21 cellular contexts compared by ENCODE assay signal in genomic region chr20:12699374-12700228, GRCh38.
DNase-seq lines count a peak whose midpoint lies in the region; ATAC-seq and TF ChIP-seq lines count a peak whose summit lies in the region.
"Had no signal": no experiment of that assay in that cellular context is flagged by ENCODE, and none has a peak within 500 bp of the region (broad histone marks: within the 10 kb centered on the region; RNA-seq: fewer than 3 reads in every experiment).

No MANE protein-coding gene starts in this region.

- peak; percentile 78 for DNase-seq in DMS153 (lab: John Stamatoyannopoulos, UW)
- peak; percentile 33 for DNase-seq in NCI-H1417 treated with DMSO at 0.1 percent for 48 hours (lab: John Stamatoyannopoulos, UW)
- DNase-seq in NCI-H748 treated with DMSO at 0.1 percent for 48 hours (lab: John Stamatoyannopoulos, UW): peak; percentile 54
- DNase-seq in nephron progenitor cell: no peak
- DNase-seq in activated CD4-positive, alpha-beta T cell treated with anti-CD3 and anti-CD28 coated beads for 48 hours: no peak
- DNase-seq in effector memory CD4-positive, alpha-beta T cell: no peak
- DNase-seq: activated CD4-positive, CD25-positive, alpha-beta regulatory T cell treated with anti-CD3 and anti-CD28 coated beads, Interleukin-2, amount 50 U/mL, for 72 hours; activated naive CD4-positive, alpha-beta T cell treated with Interleukin-2 at 50 U/mL for 16 hours; activated T-cell treated with anti-CD3 and anti-CD28 coated beads, Interleukin-2, amount 50 U/mL, for 24 hours; amniotic stem cell; CD8-positive, alpha-beta memory T cell; cortex of kidney; HCEC 1CT; IMR-90; MG63; small intestine; stimulated activated naive CD4-positive, alpha-beta T cell had no signal

- no peaks in the 10 kb centered on the region for H3K4me1 Mint-ChIP-seq in nephron progenitor cell
- H3K4me1 Mint-ChIP-seq: CD8-positive, alpha-beta memory T cell; neural crest cell had no signal

- no peaks in the 10 kb centered on the region for H3K36me3 ChIP-seq in effector memory CD4-positive, alpha-beta T cell (ENCODE audit: control insufficient read depth, insufficient read depth, low read length)
- H3K36me3 ChIP-seq: MG63 had no signal

- H3K4me1 ChIP-seq in effector memory CD4-positive, alpha-beta T cell (ENCODE audit: control insufficient read depth, insufficient read depth, low read length, poor library complexity, severe bottlenecking): no peaks in the 10 kb centered on the region

- H3K27me3 ChIP-seq in effector memory CD4-positive, alpha-beta T cell (replicated peaks; ENCODE audit: control insufficient read depth, insufficient read depth, low read length, poor library complexity, severe bottlenecking): no peaks in the 10 kb centered on the region
- H3K27me3 ChIP-seq: MG63 had no signal

- no peak for TF ChIP-seq CTCF in nephron progenitor cell (IDR thresholded peaks at IDR 0.05)

- H3K9me3 Mint-ChIP-seq in nephron progenitor cell: no peaks in the 10 kb centered on the region

- ATAC-seq in HG03460 (IDR thresholded peaks at IDR 0.05; ENCODE audit: unreplicated experiment): no peak
- ATAC-seq: left lobe of liver had no signal

- H3K4me3 Mint-ChIP-seq in nephron progenitor cell: no peak overlapping the region
- H3K4me3 Mint-ChIP-seq: activated T-cell treated with anti-CD3 and anti-CD28 coated beads, Interleukin-2, amount 50 U/mL, for 24 hours; neural crest cell had no signal

- H3K4me3 ChIP-seq in effector memory CD4-positive, alpha-beta T cell (ENCODE audit: insufficient read depth, low read depth, low read length, poor library complexity, severe bottlenecking): no peak overlapping the region
- H3K4me3 ChIP-seq: MG63 had no signal

- no peak overlapping the region for H3K27ac ChIP-seq in effector memory CD4-positive, alpha-beta T cell (ENCODE audit: insufficient read depth, low read length, poor library complexity, severe bottlenecking)
- H3K27ac ChIP-seq: HL-60 had no signal

- no peaks in the 10 kb centered on the region for H3K36me3 Mint-ChIP-seq in nephron progenitor cell (ENCODE audit: low read depth)

- peaks cover 4% of the 10 kb centered on the region for H3K27me3 Mint-ChIP-seq in nephron progenitor cell (ENCODE audit: low read depth, poor library complexity)
- H3K27me3 Mint-ChIP-seq: activated T-cell treated with anti-CD3 and anti-CD28 coated beads, Interleukin-2, amount 50 U/mL, for 24 hours; CD8-positive, alpha-beta memory T cell had no signal

- peak overlapping the region; percentile 18 for H3K27ac Mint-ChIP-seq in nephron progenitor cell
- H3K27ac Mint-ChIP-seq: activated T-cell treated with anti-CD3 and anti-CD28 coated beads, Interleukin-2, amount 50 U/mL, for 24 hours; CD8-positive, alpha-beta memory T cell had no signal

- no peaks in the 10 kb centered on the region for H3K9me3 ChIP-seq in effector memory CD4-positive, alpha-beta T cell (ENCODE audit: control insufficient read depth, low read length)
- H3K9me3 ChIP-seq: MG63 had no signal

Comparison
In these comparisons a context has a peak if more than half of its experiments do, and no peak if none do; other contexts are left out.
1. DNase-seq: peak in DMS153 (single experiment), NCI-H1417 treated with DMSO at 0.1 percent for 48 hours (single experiment) and NCI-H748 treated with DMSO at 0.1 percent for 48 hours (single experiment); none in nephron progenitor cell (single experiment), activated CD4-positive, alpha-beta T cell treated with anti-CD3 and anti-CD28 coated beads for 48 hours (single experiment) and effector memory CD4-positive, alpha-beta T cell (0 of 3).